In genomic region chr2:65435625-65436168, GRCh38 we compare ENCODE assay signal across 1 cellular context.
TF ChIP-seq lines count a peak whose summit lies in the region.

No MANE protein-coding gene starts in this region.

TF ChIP-seq in SK-N-SH, 30 proteins besides CTCF, POLR2A, EP300 and RAD21 (continued from another document):
- 0 out of 2 replicates have a peak, but pooled peaks have one; percentile 6 for TF ChIP-seq TEAD4 (IDR thresholded peaks at IDR 0.05; ENCODE audit: borderline replicate concordance, insufficient read depth)
- TF ChIP-seq, protein P1, sequence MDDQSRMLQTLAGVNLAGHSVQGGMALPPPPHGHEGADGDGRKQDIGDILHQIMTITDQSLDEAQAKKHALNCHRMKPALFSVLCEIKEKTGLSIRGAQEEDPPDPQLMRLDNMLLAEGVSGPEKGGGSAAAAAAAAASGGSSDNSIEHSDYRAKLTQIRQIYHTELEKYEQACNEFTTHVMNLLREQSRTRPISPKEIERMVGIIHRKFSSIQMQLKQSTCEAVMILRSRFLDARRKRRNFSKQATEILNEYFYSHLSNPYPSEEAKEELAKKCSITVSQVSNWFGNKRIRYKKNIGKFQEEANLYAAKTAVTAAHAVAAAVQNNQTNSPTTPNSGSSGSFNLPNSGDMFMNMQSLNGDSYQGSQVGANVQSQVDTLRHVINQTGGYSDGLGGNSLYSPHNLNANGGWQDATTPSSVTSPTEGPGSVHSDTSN (IDR thresholded peaks at IDR 0.05) = no peak
- TF ChIP-seq, protein P2, sequence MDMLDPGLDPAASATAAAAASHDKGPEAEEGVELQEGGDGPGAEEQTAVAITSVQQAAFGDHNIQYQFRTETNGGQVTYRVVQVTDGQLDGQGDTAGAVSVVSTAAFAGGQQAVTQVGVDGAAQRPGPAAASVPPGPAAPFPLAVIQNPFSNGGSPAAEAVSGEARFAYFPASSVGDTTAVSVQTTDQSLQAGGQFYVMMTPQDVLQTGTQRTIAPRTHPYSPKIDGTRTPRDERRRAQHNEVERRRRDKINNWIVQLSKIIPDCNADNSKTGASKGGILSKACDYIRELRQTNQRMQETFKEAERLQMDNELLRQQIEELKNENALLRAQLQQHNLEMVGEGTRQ (IDR thresholded peaks at IDR 0.05; ENCODE audit: borderline replicate concordance, low read depth, low read length) = no peak
- peak; percentile 76; the same call in 1 of the 2 replicates for TF ChIP-seq YY1 (IDR thresholded peaks at IDR 0.05; ENCODE audit: low read depth)
- TF ChIP-seq ELF1 (IDR thresholded peaks at IDR 0.05) = peak; percentile 28; the same call in 1 of the 2 replicates
- TF ChIP-seq SMC3 (IDR thresholded peaks at IDR 0.05; ENCODE audit: low read depth, low read length) = peak; percentile 33; the same call in 1 of the 2 replicates
- TF ChIP-seq NRF1 (IDR thresholded peaks at IDR 0.05; ENCODE audit: low read depth, low read length) = peak; percentile 62
- TF ChIP-seq REST (IDR thresholded peaks at IDR 0.05; ENCODE audit: low read depth, low read length) = peak; percentile 45; the same call in 1 of the 2 replicates
- 0 out of 2 replicates have a peak, but pooled peaks have one; percentile 14 for TF ChIP-seq MXI1 (IDR thresholded peaks at IDR 0.05; ENCODE audit: low read depth, low read length)
- peak; percentile 79 for TF ChIP-seq TAF1 (IDR thresholded peaks at IDR 0.05; ENCODE audit: borderline replicate concordance, low read depth, low read length)
- TF ChIP-seq GABPA (IDR thresholded peaks at IDR 0.05; ENCODE audit: low read depth) = no peak
- 0 out of 2 replicates have a peak, but pooled peaks have one; percentile 54 for TF ChIP-seq MEF2A (IDR thresholded peaks at IDR 0.05; ENCODE audit: borderline replicate concordance, low read depth)
- peak; percentile 65 for TF ChIP-seq RFX5 (IDR thresholded peaks at IDR 0.05; ENCODE audit: low read length)
